ENCODE assay signal across 12 cellular contexts in the genomic region with DNA sequence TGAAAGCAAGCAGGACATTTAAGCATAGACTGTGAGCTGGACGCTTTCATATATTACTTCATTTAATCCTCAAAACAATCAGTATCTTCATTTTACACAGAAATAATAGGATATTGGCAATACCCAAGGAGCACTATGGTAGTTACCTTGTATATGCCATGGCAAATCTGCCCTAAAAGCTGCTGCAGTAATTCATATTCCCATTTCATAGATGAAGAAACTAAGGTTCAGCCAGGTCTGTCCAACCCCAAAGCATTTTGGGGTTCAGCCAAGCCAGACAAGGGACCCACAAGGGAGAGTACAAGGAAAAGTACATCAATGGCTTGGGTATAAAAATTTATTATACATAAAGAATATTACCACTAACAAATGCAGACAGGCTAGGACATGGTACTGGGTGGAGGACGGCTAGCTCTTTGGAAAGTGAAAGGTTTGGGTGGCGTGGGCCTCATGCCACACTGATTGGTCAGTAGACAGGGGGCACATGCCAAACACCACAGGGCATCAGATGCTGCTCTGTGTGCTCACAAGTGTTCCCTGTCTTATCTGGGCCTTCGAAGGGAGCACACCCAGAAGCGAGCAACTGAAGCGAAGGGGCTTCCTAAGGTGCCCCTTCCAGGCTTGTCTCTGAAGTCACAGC. TPM values are rescaled to one million over a fixed set of nuclear protein-coding genes. Genes with fewer than 3 reads are reported as not detected.
A peak's percentile ranks its signal among the peaks of the same experiment; 100 is the strongest.
DNase-seq lines count a peak whose midpoint lies in the region; ATAC-seq lines count a peak whose summit lies in the region.
"Had no signal": no experiment of that assay in that cellular context is flagged by ENCODE, and none has a peak within 500 bp of the region (broad histone marks: within the 10 kb centered on the region; RNA-seq: fewer than 3 reads in every experiment).

No MANE protein-coding gene starts in this region.

- peaks cover 52% of the 10 kb centered on the region for H3K4me1 Mint-ChIP-seq in T-helper 1 cell treated with Interleukin-12 subunit alpha and Interleukin-12 subunit beta and Interleukin-4 antibody, amounts not matched to agents 30 μg/mL and 1 μg/mL, for 36 hours (ENCODE audit: low read depth)
- peaks cover 44% of the 10 kb centered on the region for H3K4me1 Mint-ChIP-seq in activated T-helper 17 cell treated with anti-CD3 and anti-CD28 coated beads, Interleukin-2, amount 50 U/mL, for 72 hours
- H3K4me1 Mint-ChIP-seq in natural killer cell treated with Interleukin-12 subunit alpha and Interleukin-12 subunit beta and Interleukin-15 and Interleukin-18, amount 100 ng/mL, for 72 hours (ENCODE audit: low read depth in 2 of 2): peaks cover 53% of the 10 kb centered on the region in 2 donors

- H3K9me3 Mint-ChIP-seq in T-helper 1 cell treated with Interleukin-12 subunit alpha and Interleukin-12 subunit beta and Interleukin-4 antibody, amounts not matched to agents 30 μg/mL and 1 μg/mL, for 36 hours: peaks cover 4% of the 10 kb centered on the region
- H3K9me3 Mint-ChIP-seq in activated T-helper 17 cell treated with anti-CD3 and anti-CD28 coated beads, Interleukin-2, amount 50 U/mL, for 72 hours: peaks cover 5% of the 10 kb centered on the region
- peaks cover 3% of the 10 kb centered on the region for H3K9me3 Mint-ChIP-seq in natural killer cell treated with Interleukin-12 subunit alpha and Interleukin-12 subunit beta and Interleukin-15 and Interleukin-18, amount 100 ng/mL, for 72 hours

- DNase-seq in T-helper 1 cell (no peak), glomerular visceral epithelial cell (ENCODE audit: extremely low spot score) (no peak)
- no peak for DNase-seq in natural killer cell treated with Interleukin-12 subunit alpha and Interleukin-12 subunit beta and Interleukin-15 and Interleukin-18, amount 100 ng/mL, for 72 hours (ENCODE audit: low spot score)
- DNase-seq in stimulated activated CD8-positive, alpha-beta memory T cell treated with anti-CD3 and anti-CD28 coated beads, Interleukin-4, amount 100 ng/mL, for 48 hours: no peak
- DNase-seq: cortex of kidney, mesenchymal stem cell, NCI-H1092 treated with DMSO at 0.1 percent for 48 hours, NCI-H2171 treated with DMSO at 0.1 percent for 48 hours had no signal

- ATAC-seq in GM21528 (IDR thresholded peaks at IDR 0.05; ENCODE audit: low FRiP score, unreplicated experiment): peak; percentile 4
- ATAC-seq in activated T-helper 17 cell treated with anti-CD3 and anti-CD28 coated beads, Interleukin-2, amount 50 U/mL, for 72 hours (replicated peaks): no peak
- no peak for ATAC-seq in natural killer cell treated with Interleukin-12 subunit alpha and Interleukin-12 subunit beta and Interleukin-15 and Interleukin-18, amount 100 ng/mL, for 72 hours
- ATAC-seq in GM21360 (IDR thresholded peaks at IDR 0.05; ENCODE audit: unreplicated experiment): no peak

- peak overlapping the region; percentile 47 for H3K4me3 Mint-ChIP-seq in T-helper 1 cell treated with Interleukin-12 subunit alpha and Interleukin-12 subunit beta and Interleukin-4 antibody, amounts not matched to agents 30 μg/mL and 1 μg/mL, for 36 hours
- H3K4me3 Mint-ChIP-seq in activated T-helper 17 cell treated with anti-CD3 and anti-CD28 coated beads, Interleukin-2, amount 50 U/mL, for 72 hours: peak overlapping the region; percentile 79
- peak overlapping the region; percentile 84 for H3K4me3 Mint-ChIP-seq in natural killer cell treated with Interleukin-12 subunit alpha and Interleukin-12 subunit beta and Interleukin-15 and Interleukin-18, amount 100 ng/mL, for 72 hours

- peaks cover 66% of the 10 kb centered on the region for H3K36me3 Mint-ChIP-seq in T-helper 1 cell treated with Interleukin-12 subunit alpha and Interleukin-12 subunit beta and Interleukin-4 antibody, amounts not matched to agents 30 μg/mL and 1 μg/mL, for 36 hours (ENCODE audit: low read depth)
- H3K36me3 Mint-ChIP-seq in activated T-helper 17 cell treated with anti-CD3 and anti-CD28 coated beads, Interleukin-2, amount 50 U/mL, for 72 hours (ENCODE audit: low read depth): peaks cover 89% of the 10 kb centered on the region
- H3K36me3 Mint-ChIP-seq in natural killer cell treated with Interleukin-12 subunit alpha and Interleukin-12 subunit beta and Interleukin-15 and Interleukin-18, amount 100 ng/mL, for 72 hours: peaks cover 45% of the 10 kb centered on the region

- H3K27me3 Mint-ChIP-seq in T-helper 1 cell treated with Interleukin-12 subunit alpha and Interleukin-12 subunit beta and Interleukin-4 antibody, amounts not matched to agents 30 μg/mL and 1 μg/mL, for 36 hours (ENCODE audit: low read depth): peaks cover 11% of the 10 kb centered on the region
- H3K27me3 Mint-ChIP-seq in activated T-helper 17 cell treated with anti-CD3 and anti-CD28 coated beads, Interleukin-2, amount 50 U/mL, for 72 hours: no peaks in the 10 kb centered on the region
- no peaks in the 10 kb centered on the region for H3K27me3 Mint-ChIP-seq in natural killer cell treated with Interleukin-12 subunit alpha and Interleukin-12 subunit beta and Interleukin-15 and Interleukin-18, amount 100 ng/mL, for 72 hours

- peak overlapping the region; percentile 92 for H3K27ac Mint-ChIP-seq in T-helper 1 cell treated with Interleukin-12 subunit alpha and Interleukin-12 subunit beta and Interleukin-4 antibody, amounts not matched to agents 30 μg/mL and 1 μg/mL, for 36 hours
- peak overlapping the region; percentile 90 for H3K27ac Mint-ChIP-seq in activated T-helper 17 cell treated with anti-CD3 and anti-CD28 coated beads, Interleukin-2, amount 50 U/mL, for 72 hours
- H3K27ac Mint-ChIP-seq in natural killer cell treated with Interleukin-12 subunit alpha and Interleukin-12 subunit beta and Interleukin-15 and Interleukin-18, amount 100 ng/mL, for 72 hours: peak overlapping the region; percentile 93 to 99

RNA-seq across cellular contexts. Expression of a gene that starts 23.9 kb away (rescaled TPM):
- total RNA-seq in activated T-helper 17 cell treated with anti-CD3 and anti-CD28 coated beads, Interleukin-2, amount 50 U/mL, for 72 hours: under 1 TPM; 0.29 to 0.32 TPM
- 1 to 10 TPM; 1.3 to 2.0 TPM for total RNA-seq in natural killer cell treated with Interleukin-12 subunit alpha and Interleukin-12 subunit beta and Interleukin-15 and Interleukin-18, amount 100 ng/mL, for 72 hours

RNA-seq across cellular contexts. Expression of a gene that starts 32.5 kb away (rescaled TPM):
- total RNA-seq in activated T-helper 17 cell treated with anti-CD3 and anti-CD28 coated beads, Interleukin-2, amount 50 U/mL, for 72 hours: 100 to 1,000 TPM in 1 of 2 donors, 10 to 100 TPM in 1; 66.2 to 102 TPM
- 100 to 1,000 TPM in 1 of 2 donors, 10 to 100 TPM in 1; 62.8 to 103 TPM for total RNA-seq in natural killer cell treated with Interleukin-12 subunit alpha and Interleukin-12 subunit beta and Interleukin-15 and Interleukin-18, amount 100 ng/mL, for 72 hours

RNA-seq across cellular contexts. Expression of a gene that starts 35.6 kb away (rescaled TPM):
- total RNA-seq in activated T-helper 17 cell treated with anti-CD3 and anti-CD28 coated beads, Interleukin-2, amount 50 U/mL, for 72 hours: 100 to 1,000 TPM; 121 to 143 TPM
- 100 to 1,000 TPM; 112 to 125 TPM for total RNA-seq in natural killer cell treated with Interleukin-12 subunit alpha and Interleukin-12 subunit beta and Interleukin-15 and Interleukin-18, amount 100 ng/mL, for 72 hours

RNA-seq across cellular contexts. Expression of a gene that starts 59.0 kb away (rescaled TPM):
- total RNA-seq in activated T-helper 17 cell treated with anti-CD3 and anti-CD28 coated beads, Interleukin-2, amount 50 U/mL, for 72 hours: 10 to 100 TPM; 11.8 to 14.6 TPM
- total RNA-seq in natural killer cell treated with Interleukin-12 subunit alpha and Interleukin-12 subunit beta and Interleukin-15 and Interleukin-18, amount 100 ng/mL, for 72 hours: 10 to 100 TPM; 26.4 to 36.1 TPM
